ENCODE assay signal across 9 cellular contexts in the genomic region with DNA sequence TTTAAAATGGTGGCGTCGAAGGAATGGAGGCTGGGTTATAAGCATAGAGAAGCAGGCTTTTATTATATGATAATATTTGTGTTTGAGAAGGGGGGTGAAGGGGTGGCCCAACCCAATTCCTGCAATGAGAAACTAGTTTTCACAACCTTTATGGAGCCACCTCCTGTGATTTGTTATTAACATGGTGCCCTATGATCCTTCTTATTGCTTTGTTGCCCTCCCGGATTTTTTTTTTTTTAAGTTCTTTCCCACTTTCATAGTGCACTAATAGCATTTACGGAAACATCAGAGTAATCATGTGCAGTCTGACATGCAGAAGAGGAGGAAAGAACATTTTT. TPM values are rescaled to one million over a fixed set of nuclear protein-coding genes. Genes with fewer than 3 reads are reported as not detected.
A peak's percentile ranks its signal among the peaks of the same experiment; 100 is the strongest.
DNase-seq lines count a peak whose midpoint lies in the region; ATAC-seq, FAIRE-seq and TF ChIP-seq lines count a peak whose summit lies in the region.
"Had no signal": no experiment of that assay in that cellular context is flagged by ENCODE, and none has a peak within 500 bp of the region (broad histone marks: within the 10 kb centered on the region; RNA-seq: fewer than 3 reads in every experiment).

No MANE protein-coding gene starts in this region.

- DNase-seq in GM06990 (ENCODE audit: extremely low read depth, insufficient read length), result no peak
- peak; percentile 54 for DNase-seq in PC-3
- no peak for DNase-seq in esophagus squamous epithelium (lab: John Stamatoyannopoulos, UW)
- DNase-seq in pancreas, result no peak
- DNase-seq in UCSD-AML1 (lab: John Stamatoyannopoulos, UW; ENCODE audit: unreplicated experiment), result no peak
- no peak for DNase-seq in GM12892 (ENCODE audit: insufficient read length)
- no peak for DNase-seq in globus pallidus (ENCODE audit: low spot score)
- no peak for DNase-seq in stimulated activated CD4-positive, alpha-beta T cell treated with anti-CD3 and anti-CD28 coated beads, Interleukin-15, amount 100 ng/mL, for 24 hours

- H3K36me3 ChIP-seq in GM06990 (ENCODE audit: control insufficient read depth, insufficient read depth, low read length), result no peaks in the 10 kb centered on the region
- no peaks in the 10 kb centered on the region for H3K36me3 ChIP-seq in PC-3 (ENCODE audit: low read depth, low read length)
- H3K36me3 ChIP-seq in esophagus squamous epithelium, result no peaks in the 10 kb centered on the region
- H3K36me3 ChIP-seq in pancreas, result no peaks in the 10 kb centered on the region

- H3F3A ChIP-seq in PC-3 (ENCODE audit: low read length, unreplicated experiment), result no peaks in the 10 kb centered on the region

- 2 to 6% methylated on average over 4 of the region's 4 CpGs for WGBS in esophagus squamous epithelium, 2 donors
- WGBS in pancreas, 2 donors, result 1 to 2% methylated on average over 4 of the region's 4 CpGs

- H3K4me2 ChIP-seq in PC-3 (ENCODE audit: low read length), result peak overlapping the region; percentile 92

- H3K9me3 ChIP-seq in PC-3 (ENCODE audit: low read length), result no peaks in the 10 kb centered on the region
- H3K9me3 ChIP-seq in esophagus squamous epithelium, result no peaks in the 10 kb centered on the region
- no peaks in the 10 kb centered on the region for H3K9me3 ChIP-seq in pancreas

- BruUV-seq in PC-3 (replicated peaks; lab: Mats Ljungman, UMichigan), result no TSS peak

- TF ChIP-seq CTCF in GM06990 (IDR thresholded peaks at IDR 0.05; ENCODE audit: insufficient read depth, low read length, poor library complexity, severe bottlenecking), result no peak
- no peak for TF ChIP-seq CTCF in PC-3 (conservative IDR thresholded peaks at IDR 0.05; ENCODE audit: low read depth, low read length)
- TF ChIP-seq CTCF in esophagus squamous epithelium (IDR thresholded peaks at IDR 0.05), result no peak
- TF ChIP-seq CTCF in pancreas (IDR thresholded peaks at IDR 0.05), result no peak

- H3K27ac ChIP-seq in PC-3 (ENCODE audit: low read length), result peak overlapping the region; percentile 48
- peak overlapping the region; percentile 67 to 88 (median 86) for H3K27ac ChIP-seq in esophagus squamous epithelium
- H3K27ac ChIP-seq in pancreas, result peak overlapping the region; percentile 83 to 97 (median 94)

- H3K4me1 ChIP-seq in PC-3 (ENCODE audit: insufficient read depth, low read length), result peaks cover 8% of the 10 kb centered on the region
- H3K4me1 ChIP-seq in esophagus squamous epithelium, result peaks cover 0 to 23% (median 0%) of the 10 kb centered on the region in 3 donors
- H3K4me1 ChIP-seq in pancreas, result peaks cover 0 to 7% (median 0%) of the 10 kb centered on the region in 3 donors

- no peaks in the 10 kb centered on the region for H3K79me2 ChIP-seq in PC-3 (ENCODE audit: low read length)

- FAIRE-seq in pancreas (lab: Jason Lieb, UNC), result peak; percentile 32
- no peak for FAIRE-seq in GM12892 (lab: Jason Lieb, UNC)
- FAIRE-seq: endometrium had no signal

- CTCF ChIA-PET in PC-3 (lab: Charles Lee), result interaction anchor here (0.7 kb wide), 1 partner anchor 1754 kb away, joined by 5 read pairs; no protein-coding TSS in a partner anchor

- H3K4me3 ChIP-seq in GM06990 (replicated peaks; ENCODE audit: low read depth, low read length) (peak overlapping the region; percentile 85), PC-3 (ENCODE audit: low read length) (peak overlapping the region; percentile 88), esophagus squamous epithelium (peak overlapping the region; percentile 64 to 77 (median 72)), pancreas (peak overlapping the region; percentile 29 to 66 (median 52))

- intact Hi-C loops in PC-3 (cut with micrococcal nuclease), result loop anchor here (1.0 to 5.0 kb wide), 3 partner anchors 25 to 224 kb away; no protein-coding TSS in a partner anchor
- intact Hi-C loops in esophagus squamous epithelium (cut with DNase I), result no loop called here
- intact Hi-C loops in pancreas (cut with DNase I), result no loop called here

- TF ChIP-seq POLR2A in esophagus squamous epithelium (IDR thresholded peaks at IDR 0.05) (no peak), GM12892 (IDR thresholded peaks at IDR 0.05; ENCODE audit: low read depth, low read length) (no peak)

- H2AFZ ChIP-seq in PC-3 (ENCODE audit: low read length), result peak overlapping the region; percentile 100

- H4K20me1 ChIP-seq in PC-3 (ENCODE audit: low read length), result no peaks in the 10 kb centered on the region

- POLR2A ChIA-PET in PC-3 (lab: Charles Lee; ENCODE audit: unreplicated experiment), result interaction anchor here (0.7 kb wide), 1 partner anchor 73 kb away, joined by 22 read pairs; no protein-coding TSS in a partner anchor

- ATAC-seq in PC-3 (peak; percentile 37), pancreas (peak; percentile 64 to 76 (median 71))

- H3K9ac ChIP-seq in PC-3 (ENCODE audit: low read length), result peak overlapping the region; percentile 60

- H3K27me3 ChIP-seq in GM06990 (replicated peaks; ENCODE audit: control insufficient read depth, insufficient read depth, low read length) (no peaks in the 10 kb centered on the region), PC-3 (ENCODE audit: low read length) (no peaks in the 10 kb centered on the region), esophagus squamous epithelium (peaks cover 0 to 11% (median 0%) of the 10 kb centered on the region in 4 donors), pancreas (no peaks in the 10 kb centered on the region)

- H3K9me2 ChIP-seq in PC-3 (replicated peaks; ENCODE audit: low read length), result no peaks in the 10 kb centered on the region

RNA-seq across cellular contexts. Expression of a gene that starts 0.3 kb away (rescaled TPM):
- total RNA-seq in PC-3 (2014; rRNA removed) (7.2 and 8.3 TPM in 2 replicates), esophagus squamous epithelium (1 to 10 TPM; 1.3 to 9.0 (median 5.4) TPM), pancreas (10 to 100 TPM in 1 of 6 donors, 1 to 10 TPM in 5; 5.2 to 13.4 (median 8.9) TPM)
- 10 to 100 TPM in 1 of 2 donors, 1 to 10 TPM in 1; 3.9 to 16.0 TPM for polyA plus RNA-seq in pancreas
- polyA plus RNA-seq in GM12892 (2012; ENCODE audit: missing spikeins), result 8.9 TPM
